5 cellular contexts compared by ENCODE assay signal in genomic region chr17:72937254-72937653, GRCh38.
DNase-seq lines count a peak whose midpoint lies in the region; ATAC-seq and TF ChIP-seq lines count a peak whose summit lies in the region.
"Not testable (repeated sequence)": the region's sequence is repeated elsewhere in the genome, so short reads cannot be mapped to it uniquely, and the experiment has no call there.

No MANE protein-coding gene starts in this region.

- H3K27ac ChIP-seq in BLaER1; HEK293 (ENCODE audit: extremely low read depth, low read depth, low read length): not testable (repeated sequence)

- peaks cover 27% of the 10 kb centered on the region for H3K36me3 ChIP-seq in BLaER1
- not testable (repeated sequence) for H3K36me3 ChIP-seq in HEK293 (ENCODE audit: control insufficient read depth in 2 of 2, insufficient read depth in 1 of 2, low read length in 2 of 2)

- H4K20me1 ChIP-seq in BLaER1, result not testable (repeated sequence)

- not testable (repeated sequence) for H3K27me3 Mint-ChIP-seq in brain; nephron progenitor cell (ENCODE audit: low read depth, poor library complexity)

- not testable (repeated sequence) for H3K4me3 Mint-ChIP-seq in brain, nephron progenitor cell

- H3K4me3 ChIP-seq in BLaER1; HEK293 (ENCODE audit: low read depth, low read length): not testable (repeated sequence)

- ATAC-seq in left lobe of liver, result peak; percentile 87

- not testable (repeated sequence) for H3K9ac ChIP-seq in BLaER1

- CTCF ChIA-PET in HEK293 (lab: Yijun Ruan, JAX), result interaction anchor here (0.7 to 1.3 kb wide), 3 partner anchors 12 to 75 kb away, joined by 3 read pairs; no protein-coding TSS in a partner anchor

- H3K27me3 ChIP-seq in BLaER1, result not testable (repeated sequence)

- peak; percentile 53 for DNase-seq in left lobe of liver (ENCODE audit: low spot score)
- DNase-seq in nephron progenitor cell, result not testable (repeated sequence)

- peak overlapping the region; percentile 16; the same call in 1 of the 2 replicates for H3K4me2 ChIP-seq in BLaER1

- H3K4me1 ChIP-seq in BLaER1, result peaks cover 23% of the 10 kb centered on the region
- H3K4me1 ChIP-seq in HEK293 (ENCODE audit: control insufficient read depth, insufficient read depth, low read length), result not testable (repeated sequence)

- H3K36me3 Mint-ChIP-seq in brain; nephron progenitor cell (ENCODE audit: low read depth): not testable (repeated sequence)

- H3K27ac Mint-ChIP-seq in brain (peak overlapping the region; percentile 40 to 93 (median 75)), nephron progenitor cell (peak overlapping the region; percentile 81)

- TF ChIP-seq CTCF in HEK293 (tag by site-specific recombination; IDR thresholded peaks at IDR 0.05); brain (conservative IDR thresholded peaks at IDR 0.05); nephron progenitor cell (IDR thresholded peaks at IDR 0.05): not testable (repeated sequence)

- peaks cover 20% of the 10 kb centered on the region for H3K4me1 Mint-ChIP-seq in brain
- H3K4me1 Mint-ChIP-seq in nephron progenitor cell, result peaks cover 18% of the 10 kb centered on the region

- not testable (repeated sequence) for H3K9me3 ChIP-seq in BLaER1; HEK293 (ENCODE audit: control insufficient read depth, insufficient read depth, low read depth, low read length)

- POLR2A ChIA-PET in HEK293 (lab: Yijun Ruan, JAX), result not testable (repeated sequence)

- not testable (repeated sequence) for H3K9me3 Mint-ChIP-seq in brain, nephron progenitor cell

TF ChIP-seq in HEK293, 187 proteins besides CTCF, POLR2A, EP300 and RAD21:
- TF ChIP-seq ZFP69B (tag by site-specific recombination; IDR thresholded peaks at IDR 0.05), result 0 out of 2 replicates have a peak, but pooled peaks have one; percentile 33
TF ChIP-seq in HEK293: peak in this region for 1; not testable (repeated sequence) for 186.
